Comparison of ENCODE assay signal across 8 cellular contexts in the genomic region with DNA sequence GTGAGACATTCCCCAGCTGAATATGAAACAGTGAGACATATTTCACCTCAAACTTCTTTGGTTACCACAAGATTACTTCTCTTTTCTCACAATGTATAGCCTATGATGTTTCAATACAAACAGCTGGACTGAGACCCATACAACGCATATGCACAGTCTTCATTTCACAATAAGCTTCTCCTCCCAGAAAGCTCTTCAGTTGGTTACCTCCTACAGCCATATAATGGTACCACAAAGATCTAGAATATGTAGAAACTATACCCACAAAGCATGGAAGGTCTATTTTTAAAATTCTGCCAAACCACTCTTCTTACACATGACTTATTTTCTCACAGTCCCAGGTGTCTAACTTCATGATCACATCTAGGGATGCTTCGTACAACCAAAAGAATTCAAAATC.
DNase-seq lines count a peak whose midpoint lies in the region; ATAC-seq and TF ChIP-seq lines count a peak whose summit lies in the region.

No MANE protein-coding gene starts in this region.

- TF ChIP-seq POLR2A in breast epithelium (IDR thresholded peaks at IDR 0.05) = no peak
- TF ChIP-seq POLR2A in vagina (IDR thresholded peaks at IDR 0.05) = no peak

- H3K9me3 ChIP-seq in breast epithelium (no peaks in the 10 kb centered on the region), OCI-LY7 (ENCODE audit: low read length) (no peaks in the 10 kb centered on the region), vagina (no peaks in the 10 kb centered on the region)

- intact Hi-C loops in MCF 10A (cut with micrococcal nuclease) (no loop called here), breast epithelium (cut with DNase I; ENCODE audit: low total_unique reads) (no loop called here), OCI-LY7 (cut with micrococcal nuclease; ENCODE audit: unreplicated experiment) (no loop called here), vagina (cut with DNase I) (no loop called here)

- peaks cover 51% of the 10 kb centered on the region for H4K20me1 ChIP-seq in OCI-LY7 (ENCODE audit: insufficient read depth, low read length)

- no peaks in the 10 kb centered on the region for H3K9me3 Mint-ChIP-seq in MCF 10A (ENCODE audit: unreplicated experiment)

- H3K27me3 ChIP-seq in breast epithelium (no peaks in the 10 kb centered on the region), vagina (no peaks in the 10 kb centered on the region)

- peak; percentile 76 for ATAC-seq in HG02973 (IDR thresholded peaks at IDR 0.05; ENCODE audit: unreplicated experiment)

- POLR2A ChIA-PET in MCF 10A (lab: Yijun Ruan, JAX) = interaction anchor here (0.9 to 4.6 kb wide), 3 partner anchors 13 to 71 kb away, joined by 3 to 31 read pairs (median 5); a partner anchor contains a TSS
- POLR2A ChIA-PET in OCI-LY7 (lab: Charles Lee) = interaction anchor here (0.5 to 1.8 kb wide), 6 partner anchors 9 to 1987 kb away, joined by 3 to 6 read pairs (median 3); no protein-coding TSS in a partner anchor

- peaks cover 43% of the 10 kb centered on the region for H3K4me1 Mint-ChIP-seq in MCF 10A (ENCODE audit: insufficient read depth, unreplicated experiment)

- H3K4me1 ChIP-seq in breast epithelium = peaks cover 0 to 18% of the 10 kb centered on the region in 2 donors
- peaks cover 53% of the 10 kb centered on the region for H3K4me1 ChIP-seq in OCI-LY7 (ENCODE audit: insufficient read depth, low read length, poor library complexity, severe bottlenecking)
- peaks cover 85% of the 10 kb centered on the region for H3K4me1 ChIP-seq in vagina

- no peaks in the 10 kb centered on the region for H3K9me2 ChIP-seq in OCI-LY7 (ENCODE audit: insufficient read depth, low read length)

- H3K4me3 ChIP-seq in breast epithelium = no peak overlapping the region
- H3K4me3 ChIP-seq in OCI-LY7 (ENCODE audit: low read depth, low read length, poor library complexity, severe bottlenecking) = no peak overlapping the region
- no peak overlapping the region for H3K4me3 ChIP-seq in vagina

- peak overlapping the region; percentile 42 for H3K27ac Mint-ChIP-seq in MCF 10A (ENCODE audit: low read depth, unreplicated experiment)

- no peak overlapping the region for H2AFZ ChIP-seq in OCI-LY7 (ENCODE audit: low read length)

- H3K27me3 Mint-ChIP-seq in MCF 10A (ENCODE audit: insufficient read depth, unreplicated experiment) = no peaks in the 10 kb centered on the region

- no TSS peak for BruUV-seq in MCF 10A (replicated peaks; lab: Mats Ljungman, UMichigan)
- BruUV-seq in OCI-LY7 (replicated peaks; lab: Mats Ljungman, UMichigan) = no TSS peak

- peak overlapping the region; percentile 54 for H3K4me2 ChIP-seq in OCI-LY7 (ENCODE audit: low read length)

- H3K4me3 Mint-ChIP-seq in MCF 10A (ENCODE audit: unreplicated experiment) = no peak overlapping the region

- H3K27ac ChIP-seq in breast epithelium = no peak overlapping the region
- H3K27ac ChIP-seq in OCI-LY7 (ENCODE audit: low read depth, low read length, poor library complexity, severe bottlenecking) = no peak overlapping the region
- H3K27ac ChIP-seq in vagina = no peak overlapping the region

- H3K79me2 ChIP-seq in OCI-LY7 (ENCODE audit: insufficient read depth, low read depth, low read length) = peaks cover 90% of the 10 kb centered on the region

- DNase-seq in MCF 10A (ENCODE audit: unreplicated experiment) (no peak), breast epithelium (ENCODE audit: low spot score in 2 of 2) (no peak), OCI-LY7 (ENCODE audit: low spot score) (peak; percentile 35), vagina (ENCODE audit: extremely low spot score in 2 of 2) (no peak), NCI-H2029 (lab: John Stamatoyannopoulos, UW) (no peak), NCI-H345 treated with DMSO at 0.1 percent for 48 hours (lab: John Stamatoyannopoulos, UW; ENCODE audit: unreplicated experiment) (no peak), pons (ENCODE audit: low spot score) (no peak)

- TF ChIP-seq CTCF in MCF 10A (IDR thresholded peaks at IDR 0.05; ENCODE audit: unreplicated experiment) = no peak
- TF ChIP-seq CTCF in breast epithelium (IDR thresholded peaks at IDR 0.05) = no peak
- TF ChIP-seq CTCF in OCI-LY7 (conservative IDR thresholded peaks at IDR 0.05; ENCODE audit: low read length) = no peak
- no peak for TF ChIP-seq CTCF in vagina (IDR thresholded peaks at IDR 0.05)

- no peaks in the 10 kb centered on the region for H3K36me3 Mint-ChIP-seq in MCF 10A (ENCODE audit: insufficient read depth, unreplicated experiment)

- H3K36me3 ChIP-seq in breast epithelium (no peaks in the 10 kb centered on the region), OCI-LY7 (ENCODE audit: insufficient read depth, low read length) (no peaks in the 10 kb centered on the region), vagina (no peaks in the 10 kb centered on the region)

- CTCF ChIA-PET in MCF 10A (lab: Yijun Ruan, JAX) = no interaction called here
- CTCF ChIA-PET in OCI-LY7 (lab: Charles Lee; ENCODE audit: unreplicated experiment) = interaction anchor here (0.6 kb wide), 1 partner anchor 151 kb away, joined by 3 read pairs; no protein-coding TSS in a partner anchor
